19 cellular contexts compared by ENCODE assay signal in the genomic region with DNA sequence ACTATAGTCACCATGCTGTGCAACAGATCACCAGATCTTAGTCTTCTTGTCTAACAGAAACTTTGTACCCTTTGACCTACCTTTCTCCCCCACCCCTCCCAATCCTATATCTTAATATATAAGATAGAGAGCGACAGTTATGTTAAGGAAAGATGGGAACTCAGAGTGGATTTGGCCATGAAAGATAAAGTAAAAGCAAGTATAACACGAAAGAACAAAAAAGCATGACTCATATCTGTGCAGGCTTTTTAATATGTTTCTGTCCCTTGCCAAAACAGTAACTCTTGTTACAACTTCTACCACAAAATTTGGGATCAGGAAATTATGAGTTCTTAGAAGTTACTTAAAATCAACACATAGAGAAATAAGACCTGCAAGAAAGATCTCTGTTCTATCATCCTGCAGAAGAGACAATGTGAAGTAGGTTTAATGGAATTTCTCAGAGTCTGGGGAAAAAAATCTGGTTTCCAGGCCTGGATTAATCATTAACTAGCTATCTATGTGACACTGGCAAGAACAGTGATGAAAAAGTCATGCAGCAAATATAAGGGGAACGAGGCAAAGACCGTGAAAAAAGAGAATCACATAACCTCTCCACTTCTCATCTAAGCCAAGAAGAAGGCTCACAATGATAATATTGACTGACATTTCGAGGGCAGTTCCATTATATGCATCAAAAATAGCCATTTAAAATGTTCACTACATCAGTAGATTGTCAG. TPM values are rescaled to one million over a fixed set of nuclear protein-coding genes. Genes with fewer than 3 reads are reported as not detected.
DNase-seq lines count a peak whose midpoint lies in the region; ATAC-seq and TF ChIP-seq lines count a peak whose summit lies in the region.
"Had no signal": no experiment of that assay in that cellular context is flagged by ENCODE, and none has a peak within 500 bp of the region (broad histone marks: within the 10 kb centered on the region; RNA-seq: fewer than 3 reads in every experiment).

No MANE protein-coding gene starts in this region.

- peak; percentile 39; the same call in 2 of the 3 replicates for ATAC-seq in SK-N-SH treated with all-trans-retinoic acid at 6 μM for 48 hours
- ATAC-seq: activated CD4-positive, CD25-positive, alpha-beta regulatory T cell treated with anti-CD3 and anti-CD28 coated beads, Interleukin-2, amount 50 U/mL, for 24 hours; natural killer cell had no signal

- TF ChIP-seq CTCF in fibroblast of the aortic adventitia (IDR thresholded peaks at IDR 0.05; ENCODE audit: insufficient read depth, low read length), result no peak
- TF ChIP-seq CTCF in GM13976 (IDR thresholded peaks at IDR 0.05; ENCODE audit: borderline replicate concordance, control extremely low read depth, extremely low read depth, insufficient read depth, missing control alignments), result no peak

- no peak overlapping the region for H3K4me3 ChIP-seq in fibroblast of the aortic adventitia (ENCODE audit: low read depth, low read length)
- H3K4me3 ChIP-seq in skeletal muscle cell (ENCODE audit: low read depth, low read length), result no peak overlapping the region
- H3K4me3 ChIP-seq: dorsolateral prefrontal cortex had no signal

- in situ Hi-C loops in GM13976 (cut with MboI; ENCODE audit: low sequenced_read_pairs, unreplicated experiment), result no loop called here

- DNase-seq in DMS53 treated with DMSO at 0.1 percent for 48 hours (lab: John Stamatoyannopoulos, UW; ENCODE audit: unreplicated experiment) (peak; percentile 81), fibroblast of the aortic adventitia (ENCODE audit: low read depth) (peak; percentile 27), skeletal muscle cell (ENCODE audit: low read depth) (peak; percentile 11), NCI-H774 (lab: John Stamatoyannopoulos, UW) (no peak), HPDE6-E6E7 (ENCODE audit: extremely low spot score) (no peak), GM13976 (ENCODE audit: low spot score) (no peak)
- no peak for DNase-seq in stimulated activated naive CD4-positive, alpha-beta T cell (lab: John Stamatoyannopoulos, UW)
- DNase-seq: activated CD8-positive, alpha-beta memory T cell treated with anti-CD3 and anti-CD28 coated beads, Interleukin-2, amount 50 U/mL, for 48 hours; activated naive CD4-positive, alpha-beta T cell treated with anti-CD3 and anti-CD28 coated beads for 36 hours; dorsolateral prefrontal cortex; natural killer cell; NCI-H2081 treated with DMSO at 0.1 percent for 48 hours; NCI-H748 treated with DMSO at 0.1 percent for 48 hours; T-helper 1 cell had no signal

TF ChIP-seq in SK-N-SH treated with all-trans-retinoic acid at 6 μM for 48 hours, 23 proteins besides CTCF, POLR2A, EP300 and RAD21:
- TF ChIP-seq BACH2 (CRISPR knock-in tag; IDR thresholded peaks at IDR 0.05; ENCODE audit: borderline replicate concordance) (no peak), SNAI2 (CRISPR knock-in tag; IDR thresholded peaks at IDR 0.05) (no peak), PPARA (CRISPR knock-in tag; IDR thresholded peaks at IDR 0.05; ENCODE audit: borderline replicate concordance) (no peak), ZFP30 (CRISPR knock-in tag; IDR thresholded peaks at IDR 0.05) (no peak)
- TF ChIP-seq, protein P1, sequence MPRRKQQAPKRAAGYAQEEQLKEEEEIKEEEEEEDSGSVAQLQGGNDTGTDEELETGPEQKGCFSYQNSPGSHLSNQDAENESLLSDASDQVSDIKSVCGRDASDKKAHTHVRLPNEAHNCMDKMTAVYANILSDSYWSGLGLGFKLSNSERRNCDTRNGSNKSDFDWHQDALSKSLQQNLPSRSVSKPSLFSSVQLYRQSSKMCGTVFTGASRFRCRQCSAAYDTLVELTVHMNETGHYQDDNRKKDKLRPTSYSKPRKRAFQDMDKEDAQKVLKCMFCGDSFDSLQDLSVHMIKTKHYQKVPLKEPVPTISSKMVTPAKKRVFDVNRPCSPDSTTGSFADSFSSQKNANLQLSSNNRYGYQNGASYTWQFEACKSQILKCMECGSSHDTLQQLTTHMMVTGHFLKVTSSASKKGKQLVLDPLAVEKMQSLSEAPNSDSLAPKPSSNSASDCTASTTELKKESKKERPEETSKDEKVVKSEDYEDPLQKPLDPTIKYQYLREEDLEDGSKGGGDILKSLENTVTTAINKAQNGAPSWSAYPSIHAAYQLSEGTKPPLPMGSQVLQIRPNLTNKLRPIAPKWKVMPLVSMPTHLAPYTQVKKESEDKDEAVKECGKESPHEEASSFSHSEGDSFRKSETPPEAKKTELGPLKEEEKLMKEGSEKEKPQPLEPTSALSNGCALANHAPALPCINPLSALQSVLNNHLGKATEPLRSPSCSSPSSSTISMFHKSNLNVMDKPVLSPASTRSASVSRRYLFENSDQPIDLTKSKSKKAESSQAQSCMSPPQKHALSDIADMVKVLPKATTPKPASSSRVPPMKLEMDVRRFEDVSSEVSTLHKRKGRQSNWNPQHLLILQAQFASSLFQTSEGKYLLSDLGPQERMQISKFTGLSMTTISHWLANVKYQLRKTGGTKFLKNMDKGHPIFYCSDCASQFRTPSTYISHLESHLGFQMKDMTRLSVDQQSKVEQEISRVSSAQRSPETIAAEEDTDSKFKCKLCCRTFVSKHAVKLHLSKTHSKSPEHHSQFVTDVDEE (CRISPR knock-in tag; IDR thresholded peaks at IDR 0.05), result no peak

RNA-seq across cellular contexts. Expression of a gene that starts 18.6 kb away (rescaled TPM):
- total RNA-seq in fibroblast of the aortic adventitia (ENCODE audit: low replicate concordance), result not detected in 2 replicates
- total RNA-seq: activated naive CD4-positive, alpha-beta T cell treated with anti-CD3 and anti-CD28 coated beads for 36 hours; H4; lung microvascular endothelial cell; natural killer cell; RPMI7951 had no signal

RNA-seq across cellular contexts. Expression of a gene that starts 32.2 kb away (rescaled TPM):
- 8.0 and 14.0 TPM in 2 replicates for total RNA-seq in fibroblast of the aortic adventitia (ENCODE audit: low replicate concordance)

RNA-seq across cellular contexts. Expression of a gene that starts 32.5 kb away (rescaled TPM):
- total RNA-seq in fibroblast of the aortic adventitia (ENCODE audit: low replicate concordance), result 15.3 and 18.3 TPM in 2 replicates

Comparison
In these comparisons a context has a peak if more than half of its experiments do, and no peak if none do; other contexts are left out.
1. DNase-seq: peak in DMS53 treated with DMSO at 0.1 percent for 48 hours (single experiment), fibroblast of the aortic adventitia (single experiment) and skeletal muscle cell (single experiment); none in NCI-H774 (single experiment), HPDE6-E6E7 (single experiment), GM13976 (single experiment) and stimulated activated naive CD4-positive, alpha-beta T cell (0 of 6).